Comparison of ENCODE assay signal across 22 cellular contexts in the genomic region with DNA sequence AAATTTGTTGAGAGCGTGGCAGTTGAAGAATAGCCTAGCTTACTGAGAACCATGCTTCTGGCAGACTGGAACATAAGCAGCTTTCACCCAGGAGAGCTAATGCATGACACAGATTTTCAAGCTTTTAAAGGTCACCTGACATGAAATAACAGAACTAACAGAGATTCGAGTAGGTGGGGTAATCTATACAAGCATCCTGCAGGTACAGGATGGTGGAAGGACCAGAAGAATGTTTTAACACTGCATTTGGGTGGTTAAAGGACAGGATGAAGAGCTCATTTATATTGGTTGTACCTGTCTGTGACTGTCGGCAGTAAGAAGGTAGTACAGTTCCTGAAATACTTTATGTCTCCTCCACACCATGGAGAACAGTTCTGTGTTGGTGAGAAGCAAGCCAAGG. TPM values are rescaled to one million over a fixed set of nuclear protein-coding genes. Genes with fewer than 3 reads are reported as not detected.
DNase-seq lines count a peak whose midpoint lies in the region; ATAC-seq, FAIRE-seq and TF ChIP-seq lines count a peak whose summit lies in the region.
"Had no signal": no experiment of that assay in that cellular context is flagged by ENCODE, and none has a peak within 500 bp of the region (broad histone marks: within the 10 kb centered on the region; RNA-seq: fewer than 3 reads in every experiment).

No MANE protein-coding gene starts in this region.

- in situ Hi-C loops in HAP-1 (cut with MboI; ENCODE audit: low sequenced_read_pairs) = no loop called here

- no peak for ATAC-seq in DND-41 (ENCODE audit: insufficient read depth, low read depth)
- ATAC-seq in GM18519 (IDR thresholded peaks at IDR 0.05; ENCODE audit: low FRiP score, unreplicated experiment) = no peak

- H3K9ac ChIP-seq in BLaER1 treated with 17β-estradiol and CSF1 and Interleukin-3, amounts not matched to agents 10 nM and 100 nM = no peak overlapping the region
- H3K9ac ChIP-seq in DND-41 (ENCODE audit: low read depth, low read length) = no peak overlapping the region
- H3K9ac ChIP-seq in H1 (replicated peaks in 1 of 4; ENCODE audit: extremely low read depth in 1 of 4, low read depth in 3 of 4, low read length in 3 of 4) = peak overlapping the region in 1 of 4 experiments; percentile 37; a peak in 1 of 7 replicates

- POLR2A ChIA-PET in H1 (lab: Charles Lee; ENCODE audit: partially characterized antibody) = interaction anchor here (0.6 to 5.3 kb wide), 3 partner anchors 8 to 742 kb away, joined by 3 to 20 read pairs (median 3); a partner anchor contains a TSS

- WGBS in H1 (ENCODE audit: extremely low coverage in 1 of 2, insufficient coverage in 1 of 2, insufficient read length in 1 of 2, insufficient replicate concordance in 2 of 2, low coverage in 1 of 2, low lambda C conversion rate in 2 of 2, missing lambda C conversion rate in 1 of 2), 2 experiments = 88% methylated on average over 3 of the region's 3 CpGs; no CpG with 5 or more reads in 1 of the 2 experiments

- no peak for TF ChIP-seq POLR2A in H1 (IDR thresholded peaks at IDR 0.05; ENCODE audit: control extremely low read depth in 1 of 2, low read depth in 2 of 2, low read length in 2 of 2)

- H3K18ac ChIP-seq in H1 (ENCODE audit: extremely low read depth, low read length) = no peak overlapping the region

- H4K5ac ChIP-seq in H1 (ENCODE audit: insufficient read length, low read depth, low read length) = no peak overlapping the region

- H3K14ac ChIP-seq in H1 (ENCODE audit: insufficient read length) = no peak overlapping the region

- no peak for FAIRE-seq in H1 (lab: Jason Lieb, UNC)
- FAIRE-seq: GM12891, GM18507, RCC 7860 had no signal

- peak overlapping the region; percentile 43; the same call in 1 of the 2 replicates for H2BK20ac ChIP-seq in H1 (ENCODE audit: low read length)

- TF ChIP-seq CTCF in DND-41 (IDR thresholded peaks at IDR 0.05; ENCODE audit: borderline replicate concordance, extremely low read depth, low read length, poor library complexity, severe bottlenecking) = no peak
- no peak for TF ChIP-seq CTCF in H1 (IDR thresholded peaks at IDR 0.05; ENCODE audit: control extremely low read depth in 1 of 3, insufficient read depth in 1 of 3, low read depth in 1 of 3, low read length in 3 of 3)

- peaks cover 28 to 100% (median 78%) of the 10 kb centered on the region in 11 experiments; a peak in 20 of 22 replicates for H4K20me1 ChIP-seq in BLaER1 treated with 17β-estradiol and CSF1 and Interleukin-3, amounts not matched to agents 10 nM and 100 nM
- H4K20me1 ChIP-seq in DND-41 (ENCODE audit: insufficient read depth, low read length) (peaks cover 96% of the 10 kb centered on the region), H1 (replicated peaks in 1 of 2; ENCODE audit: control insufficient read depth in 1 of 2, insufficient read depth in 2 of 2, low read length in 2 of 2) (peaks cover 2 to 13% of the 10 kb centered on the region in 2 experiments)

- peak overlapping the region in 7 of 11 experiments; percentile 6 to 94 (median 27); a peak in 12 of 22 replicates for H3K4me2 ChIP-seq in BLaER1 treated with 17β-estradiol and CSF1 and Interleukin-3, amounts not matched to agents 10 nM and 100 nM
- H3K4me2 ChIP-seq in DND-41 (ENCODE audit: insufficient read depth, low read length) (no peak overlapping the region), H1 (ENCODE audit: insufficient read depth in 1 of 2, low read depth in 2 of 2, low read length in 2 of 2) (no peak overlapping the region)

- H3K36me3 ChIP-seq in BLaER1 treated with 17β-estradiol and CSF1 and Interleukin-3, amounts not matched to agents 10 nM and 100 nM = peaks cover 0 to 8% (median 0%) of the 10 kb centered on the region in 11 experiments; a peak in 2 of 22 replicates
- H3K36me3 ChIP-seq in DND-41 (ENCODE audit: insufficient read depth, low read length) = peaks cover 20% of the 10 kb centered on the region; the same call in 1 of the 2 replicates
- H3K36me3 ChIP-seq in H1 (ENCODE audit: control insufficient read depth in 2 of 4, insufficient read depth in 4 of 4, low read length in 3 of 4) = no peaks in the 10 kb centered on the region
- H3K36me3 ChIP-seq in HAP-1 (replicated peaks) = no peaks in the 10 kb centered on the region
- H3K36me3 ChIP-seq in effector memory CD4-positive, alpha-beta T cell (ENCODE audit: control insufficient read depth, insufficient read depth, low read length) = no peaks in the 10 kb centered on the region
- H3K36me3 ChIP-seq: MG63 had no signal

- no peak overlapping the region for H2BK15ac ChIP-seq in H1 (ENCODE audit: low read length)

- H2AFZ ChIP-seq in DND-41 (ENCODE audit: low read depth, low read length) (no peak overlapping the region), H1 (ENCODE audit: low read length) (no peak overlapping the region)

- no peak for TF ChIP-seq RAD21 in H1 (IDR thresholded peaks at IDR 0.05 in 1 of 2, conservative IDR thresholded peaks at IDR 0.05 in 1 of 2; ENCODE audit: low read depth in 2 of 2, low read length in 2 of 2)

- H3K56ac ChIP-seq in H1 (replicated peaks; ENCODE audit: insufficient read length, low read depth, low read length) = no peak overlapping the region

- no peaks in the 10 kb centered on the region for H3K9me3 ChIP-seq in BLaER1 treated with 17β-estradiol and CSF1 and Interleukin-3, amounts not matched to agents 10 nM and 100 nM (replicated peaks in 1 of 11)
- H3K9me3 ChIP-seq in DND-41 (ENCODE audit: insufficient read depth, low read length, severe bottlenecking) (no peaks in the 10 kb centered on the region), H1 (ENCODE audit: insufficient read depth in 2 of 2, low read depth in 1 of 2, low read length in 1 of 2) (no peaks in the 10 kb centered on the region), HAP-1 (no peaks in the 10 kb centered on the region)
- H3K9me3 ChIP-seq in effector memory CD4-positive, alpha-beta T cell (ENCODE audit: control insufficient read depth, low read length) = no peaks in the 10 kb centered on the region
- H3K9me3 ChIP-seq: MG63 had no signal

- H3K79me2 ChIP-seq in DND-41 (ENCODE audit: insufficient read depth, low read length) = peaks cover 100% of the 10 kb centered on the region
- H3K79me2 ChIP-seq in H1 (ENCODE audit: control insufficient read depth in 1 of 2, insufficient read depth in 2 of 2, low read length in 2 of 2) = peaks cover 13 to 96% of the 10 kb centered on the region in 2 experiments

- CTCF ChIA-PET in H1 (lab: Charles Lee; ENCODE audit: partially characterized antibody) = no interaction called here

- H3K4ac ChIP-seq in H1 (replicated peaks; ENCODE audit: insufficient read length, low read depth, low read length) = no peak overlapping the region

- H3K4me3 ChIP-seq in BLaER1 treated with 17β-estradiol and CSF1 and Interleukin-3, amounts not matched to agents 10 nM and 100 nM = no peak overlapping the region
- H3K4me3 ChIP-seq in DND-41 (ENCODE audit: low read depth in 1 of 2, low read length in 2 of 2) (no peak overlapping the region), H1 (ENCODE audit: extremely low read depth in 1 of 4, insufficient read depth in 2 of 4, low read depth in 3 of 4, low read length in 4 of 4) (no peak overlapping the region), HAP-1 (no peak overlapping the region)
- H3K4me3 ChIP-seq in effector memory CD4-positive, alpha-beta T cell (ENCODE audit: insufficient read depth, low read depth, low read length, poor library complexity, severe bottlenecking) = no peak overlapping the region
- H3K4me3 ChIP-seq: MG63 had no signal

- TF ChIP-seq EP300 in H1 (IDR thresholded peaks at IDR 0.05; ENCODE audit: borderline replicate concordance in 1 of 2, low read depth in 2 of 2, low read length in 2 of 2) = no peak

- no peak overlapping the region for H2BK120ac ChIP-seq in H1 (replicated peaks; ENCODE audit: low read depth, low read length)

- no peak overlapping the region for H4K91ac ChIP-seq in H1 (replicated peaks; ENCODE audit: insufficient read length, low read length)

- peaks cover 67 to 100% (median 97%) of the 10 kb centered on the region in 10 experiments for H3K4me1 ChIP-seq in BLaER1 treated with 17β-estradiol and CSF1 and Interleukin-3, amounts not matched to agents 10 nM and 100 nM
- peaks cover 100% of the 10 kb centered on the region for H3K4me1 ChIP-seq in DND-41 (ENCODE audit: insufficient read depth, low read length)
- H3K4me1 ChIP-seq in H1 (replicated peaks in 1 of 4; ENCODE audit: control insufficient read depth in 3 of 4, insufficient read depth in 4 of 4, low read length in 3 of 4) = peaks cover 10 to 31% (median 25%) of the 10 kb centered on the region in 4 experiments
- peaks cover 12% of the 10 kb centered on the region for H3K4me1 ChIP-seq in HAP-1
- H3K4me1 ChIP-seq in effector memory CD4-positive, alpha-beta T cell (ENCODE audit: control insufficient read depth, insufficient read depth, low read length, poor library complexity, severe bottlenecking) = no peaks in the 10 kb centered on the region

- no peaks in the 10 kb centered on the region for H3K27me3 ChIP-seq in BLaER1 treated with 17β-estradiol and CSF1 and Interleukin-3, amounts not matched to agents 10 nM and 100 nM
- H3K27me3 ChIP-seq in DND-41 (ENCODE audit: insufficient read depth, low read length, poor library complexity) (no peaks in the 10 kb centered on the region), H1 (replicated peaks in 1 of 4; ENCODE audit: control insufficient read depth in 3 of 4, extremely low read depth in 1 of 4, insufficient read depth in 3 of 4, low read length in 3 of 4) (no peaks in the 10 kb centered on the region), HAP-1 (ENCODE audit: low read depth) (no peaks in the 10 kb centered on the region)
- no peaks in the 10 kb centered on the region for H3K27me3 ChIP-seq in effector memory CD4-positive, alpha-beta T cell (replicated peaks; ENCODE audit: control insufficient read depth, insufficient read depth, low read length, poor library complexity, severe bottlenecking)
- H3K27me3 ChIP-seq: MG63 had no signal

- H2BK12ac ChIP-seq in H1 (ENCODE audit: low read depth, low read length) = no peak overlapping the region

- peaks cover 6% of the 10 kb centered on the region for H3K79me1 ChIP-seq in H1 (ENCODE audit: low read depth, low read length)

- H3K23me2 ChIP-seq in H1 (ENCODE audit: low read depth, low read length) = peaks cover 2% of the 10 kb centered on the region; the same call in 1 of the 2 replicates

- H3K27ac ChIP-seq in BLaER1 treated with 17β-estradiol and CSF1 and Interleukin-3, amounts not matched to agents 10 nM and 100 nM = no peak overlapping the region
- H3K27ac ChIP-seq in DND-41 (ENCODE audit: low read length) = peak overlapping the region; percentile 48
- no peak overlapping the region for H3K27ac ChIP-seq in H1 (ENCODE audit: low read depth, low read length)
- no peak overlapping the region for H3K27ac ChIP-seq in effector memory CD4-positive, alpha-beta T cell (ENCODE audit: insufficient read depth, low read length, poor library complexity, severe bottlenecking)

- no peak overlapping the region for H2BK5ac ChIP-seq in H1 (ENCODE audit: low read depth, low read length)

- H2AK5ac ChIP-seq in H1 (ENCODE audit: low read depth, low read length) = no peak overlapping the region; the same call in 1 of the 2 replicates

- H4K8ac ChIP-seq in H1 (ENCODE audit: extremely low read depth, insufficient read depth, low read length) = no peak overlapping the region

- H3K23ac ChIP-seq in H1 (ENCODE audit: insufficient read length) = no peak overlapping the region

- DNase-seq in DND-41 = no peak
- DNase-seq in NCI-H82 treated with DMSO at 0.1 percent for 48 hours (lab: John Stamatoyannopoulos, UW; ENCODE audit: unreplicated experiment) = peak; percentile 96
- no peak for DNase-seq in H1 (ENCODE audit: low read depth in 1 of 2, low spot score in 2 of 2)
- DNase-seq in KG1 (lab: John Stamatoyannopoulos, UW) = no peak
- no peak for DNase-seq in HAP-1 (ENCODE audit: low spot score in 2 of 2)
- DNase-seq in effector memory CD4-positive, alpha-beta T cell = no peak
- DNase-seq: AML-193, COR-L47, EL, Karpas-422, MG63, NCI-H1048, NCI-H1436, NCI-H1930, NCI-H526, Right ventricle myocardium superior, SW 1271 had no signal

RNA-seq across cellular contexts. Expression of a gene that starts 8.9 kb away (rescaled TPM):
- total RNA-seq in H1 (2021; fragmentation: NEBNext Ultra II Directional; extraction: Animal tissue kit (Norgen Biotek cat#: 25700)) = 25.7 and 28.8 TPM in 2 replicates
- polyA plus RNA-seq in H1 (2011; rRNA removed) = 14.6 and 14.8 TPM in 2 replicates
- 16.9 TPM for polyA plus RNA-seq in H1 (2011; cell fraction: cytosol; rRNA removed)
- polyA plus RNA-seq in H1 (2011; cell fraction: nucleus; rRNA removed) = 19.6 TPM
- 10.5 to 15.1 TPM (median 11.7 TPM) in 4 replicates for polyA plus RNA-seq in H1 (2012, experiment 1 of 2)
- 0.85 TPM for polyA plus RNA-seq in H1 (2012, experiment 2 of 2)
- 7.8 TPM for polyA plus RNA-seq in H1 (2013, experiment 1 of 2)
- polyA plus RNA-seq in H1 (2013, experiment 2 of 2) = 9.4 TPM
- polyA minus RNA-seq in H1 (2011; rRNA and poly(A)+ RNA removed) = 128 and 149 TPM in 2 replicates
- 33.2 TPM for polyA minus RNA-seq in H1 (2011; cell fraction: cytosol; rRNA and poly(A)+ RNA removed)
- polyA minus RNA-seq in H1 (2011; cell fraction: nucleus; rRNA and poly(A)+ RNA removed) = 30.1 TPM

Comparison
In these comparisons a context has a peak if more than half of its experiments do, and no peak if none do; other contexts are left out.
1. H3K4me2 ChIP-seq: peak in BLaER1 treated with 17β-estradiol and CSF1 and Interleukin-3, amounts not matched to agents 10 nM and 100 nM (7 of 11); none in DND-41 (single experiment) and H1 (0 of 2).